ENCODE assay signal across 1 cellular context in the genomic region with DNA sequence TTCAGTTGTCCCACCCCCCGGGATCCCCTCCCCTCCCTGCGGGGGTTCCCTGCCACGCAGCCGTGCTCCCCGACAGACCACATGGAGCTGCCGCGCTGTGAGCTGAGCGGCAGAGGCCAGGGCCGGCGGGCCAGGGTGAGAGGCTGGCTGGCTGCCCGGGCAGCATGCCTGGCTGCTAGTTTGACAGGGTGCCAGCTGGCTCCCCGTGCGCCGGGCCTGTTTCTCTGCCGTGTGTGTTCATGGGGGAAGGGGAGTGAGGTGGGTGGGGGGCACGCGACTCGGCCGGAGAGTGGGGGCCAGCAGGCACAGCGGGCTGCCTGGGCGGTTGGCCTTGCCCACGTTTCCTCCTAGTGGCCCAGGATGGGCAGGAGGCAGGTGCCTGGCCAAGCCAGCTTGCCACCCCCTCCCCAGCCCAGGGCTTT.
TF ChIP-seq lines count a peak whose summit lies in the region.

No MANE protein-coding gene starts in this region.

TF ChIP-seq in IMR-90, 13 proteins besides CTCF, POLR2A, EP300 and RAD21 (continued from another document):
- TF ChIP-seq, protein P1, sequence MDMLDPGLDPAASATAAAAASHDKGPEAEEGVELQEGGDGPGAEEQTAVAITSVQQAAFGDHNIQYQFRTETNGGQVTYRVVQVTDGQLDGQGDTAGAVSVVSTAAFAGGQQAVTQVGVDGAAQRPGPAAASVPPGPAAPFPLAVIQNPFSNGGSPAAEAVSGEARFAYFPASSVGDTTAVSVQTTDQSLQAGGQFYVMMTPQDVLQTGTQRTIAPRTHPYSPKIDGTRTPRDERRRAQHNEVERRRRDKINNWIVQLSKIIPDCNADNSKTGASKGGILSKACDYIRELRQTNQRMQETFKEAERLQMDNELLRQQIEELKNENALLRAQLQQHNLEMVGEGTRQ (IDR thresholded peaks at IDR 0.05; ENCODE audit: low read depth, low read length), result 0 out of 2 replicates have a peak, but pooled peaks have one; percentile 18
